In genomic region chr14:100846309-100846859, GRCh38 we compare ENCODE assay signal across 31 cellular contexts. TPM values are rescaled to one million over a fixed set of nuclear protein-coding genes. Genes with fewer than 3 reads are reported as not detected.
"Had no signal": no experiment of that assay in that cellular context is flagged by ENCODE, and none has a peak within 500 bp of the region (broad histone marks: within the 10 kb centered on the region; RNA-seq: fewer than 3 reads in every experiment).

No MANE protein-coding gene starts in this region.

- H3K4me3 ChIP-seq: cardiac muscle cell, esophagus muscularis mucosa, gastrocnemius medialis, neural progenitor cell, stomach, thyroid gland, upper lobe of left lung, vagina had no signal

- H3K27me3 ChIP-seq: cardiac muscle cell, esophagus muscularis mucosa, gastrocnemius medialis, neural progenitor cell, thyroid gland, upper lobe of left lung, vagina had no signal

- H3K4me1 Mint-ChIP-seq: activated naive CD4-positive, alpha-beta T cell treated with anti-CD3 and anti-CD28 coated beads, Interleukin-2, amount 50 U/mL, for 24 hours; activated T-helper 17 cell treated with anti-CD3 and anti-CD28 coated beads, Interleukin-2, amount 50 U/mL, for 72 hours; memory B cell; stimulated activated naive B cell treated with anti-CD40 and anti-IgM and Interleukin-4, amounts not matched to agents 10 μg/mL and 1 μg/mL and 100 μg/mL, for 72 hours had no signal

- H3K9me3 ChIP-seq: esophagus muscularis mucosa, gastrocnemius medialis, stomach, thyroid gland, upper lobe of left lung, vagina had no signal

- H3K27ac ChIP-seq: cardiac muscle cell, esophagus muscularis mucosa, gastrocnemius medialis, neural progenitor cell, stomach, thyroid gland, upper lobe of left lung, vagina had no signal

- H3K27ac Mint-ChIP-seq: activated CD4-positive, alpha-beta T cell treated with anti-CD3 and anti-CD28 coated beads, Interleukin-2, amount 10 ng/mL, durations not matched to agents 7 days and 5 days; activated CD8-positive, alpha-beta T cell treated with anti-CD3 and anti-CD28 coated beads for 36 hours; activated naive CD4-positive, alpha-beta T cell treated with anti-CD3 and anti-CD28 coated beads, Interleukin-2, amount 50 U/mL, for 24 hours; activated T-helper 17 cell treated with anti-CD3 and anti-CD28 coated beads, Interleukin-2, amount 50 U/mL, for 72 hours; brain; memory B cell; naive thymus-derived CD8-positive, alpha-beta T cell; neural progenitor cell; stimulated activated naive B cell treated with anti-CD40 and anti-IgM and Interleukin-4, amounts not matched to agents 10 μg/mL and 1 μg/mL and 100 μg/mL, for 72 hours had no signal

- H3K36me3 Mint-ChIP-seq: activated naive CD4-positive, alpha-beta T cell treated with anti-CD3 and anti-CD28 coated beads, Interleukin-2, amount 50 U/mL, for 24 hours; brain; memory B cell; naive thymus-derived CD8-positive, alpha-beta T cell; neural progenitor cell; stimulated activated naive B cell treated with anti-CD40 and anti-IgM and Interleukin-4, amounts not matched to agents 10 μg/mL and 1 μg/mL and 100 μg/mL, for 72 hours had no signal

- H3K27me3 Mint-ChIP-seq: activated CD4-positive, alpha-beta T cell treated with anti-CD3 and anti-CD28 coated beads, Interleukin-2, amount 10 ng/mL, durations not matched to agents 7 days and 5 days; activated CD8-positive, alpha-beta T cell treated with anti-CD3 and anti-CD28 coated beads for 36 hours; activated naive CD4-positive, alpha-beta T cell treated with anti-CD3 and anti-CD28 coated beads, Interleukin-2, amount 50 U/mL, for 24 hours; activated T-helper 17 cell treated with anti-CD3 and anti-CD28 coated beads, Interleukin-2, amount 50 U/mL, for 72 hours; brain; naive thymus-derived CD8-positive, alpha-beta T cell; stimulated activated naive B cell treated with anti-CD40 and anti-IgM and Interleukin-4, amounts not matched to agents 10 μg/mL and 1 μg/mL and 100 μg/mL, for 72 hours had no signal

- ATAC-seq: activated CD8-positive, alpha-beta T cell treated with anti-CD3 and anti-CD28 coated beads for 36 hours; activated T-cell treated with anti-CD3 and anti-CD28 coated beads, Interleukin-2, amount 50 U/mL, for 4 hours; activated T-helper 17 cell treated with anti-CD3 and anti-CD28 coated beads, Interleukin-2, amount 50 U/mL, for 72 hours; gastrocnemius medialis; naive thymus-derived CD8-positive, alpha-beta T cell; sciatic nerve; stimulated activated naive B cell treated with anti-CD40 and anti-IgM and Interleukin-4, amounts not matched to agents 10 μg/mL and 1 μg/mL and 100 μg/mL, for 72 hours had no signal

- DNase-seq: activated CD4-positive, alpha-beta T cell treated with anti-CD3 and anti-CD28 coated beads for 1 hour; activated CD4-positive, alpha-beta T cell treated with anti-CD3 and anti-CD28 coated beads, Interleukin-2, amount 10 ng/mL, durations not matched to agents 7 days and 5 days; activated CD8-positive, alpha-beta T cell treated with anti-CD3 and anti-CD28 coated beads for 36 hours; activated gamma-delta T cell treated with Interleukin-2 at 50 U/mL for 16 hours; activated T-cell treated with anti-CD3 and anti-CD28 coated beads, Interleukin-2, amount 50 U/mL, for 4 hours; anterior cingulate cortex; cerebellar nuclear complex; cortex of kidney; gastrocnemius medialis; glutamatergic neuron; islet precursor cell; naive thymus-derived CD8-positive, alpha-beta T cell; small intestine; stimulated activated CD4-positive, alpha-beta T cell treated with anti-CD3 and anti-CD28 coated beads, Interleukin-15, amount 100 ng/mL, for 24 hours; stimulated activated CD4-positive, alpha-beta T cell treated with anti-CD3 and anti-CD28 coated beads, Interleukin-2, amount 100 ng/mL, for 24 hours; stimulated activated naive B cell treated with anti-CD40 and anti-IgM and Interleukin-4, amounts not matched to agents 10 μg/mL and 1 μg/mL and 100 μg/mL, for 72 hours; stomach; T-helper 2 cell; thyroid gland; upper lobe of left lung had no signal

- H3K9me3 Mint-ChIP-seq: activated CD4-positive, alpha-beta T cell treated with anti-CD3 and anti-CD28 coated beads, Interleukin-2, amount 10 ng/mL, durations not matched to agents 7 days and 5 days; activated CD8-positive, alpha-beta T cell treated with anti-CD3 and anti-CD28 coated beads for 36 hours; activated naive CD4-positive, alpha-beta T cell treated with anti-CD3 and anti-CD28 coated beads, Interleukin-2, amount 50 U/mL, for 24 hours; activated T-cell treated with anti-CD3 and anti-CD28 coated beads, Interleukin-2, amount 50 U/mL, for 4 hours; activated T-helper 17 cell treated with anti-CD3 and anti-CD28 coated beads, Interleukin-2, amount 50 U/mL, for 72 hours; memory B cell; naive thymus-derived CD8-positive, alpha-beta T cell; stimulated activated naive B cell treated with anti-CD40 and anti-IgM and Interleukin-4, amounts not matched to agents 10 μg/mL and 1 μg/mL and 100 μg/mL, for 72 hours had no signal

- H3K4me1 ChIP-seq: gastrocnemius medialis, thyroid gland, upper lobe of left lung had no signal

- H2AFZ ChIP-seq: neural progenitor cell had no signal

- H3K9ac ChIP-seq: neural progenitor cell had no signal

- H3K4me3 Mint-ChIP-seq: activated CD4-positive, alpha-beta T cell treated with anti-CD3 and anti-CD28 coated beads, Interleukin-2, amount 10 ng/mL, durations not matched to agents 7 days and 5 days; activated CD8-positive, alpha-beta T cell treated with anti-CD3 and anti-CD28 coated beads for 36 hours; activated naive CD4-positive, alpha-beta T cell treated with anti-CD3 and anti-CD28 coated beads, Interleukin-2, amount 50 U/mL, for 24 hours; activated T-cell treated with anti-CD3 and anti-CD28 coated beads, Interleukin-2, amount 50 U/mL, for 4 hours; activated T-helper 17 cell treated with anti-CD3 and anti-CD28 coated beads, Interleukin-2, amount 50 U/mL, for 72 hours; brain; memory B cell; naive thymus-derived CD8-positive, alpha-beta T cell; neural progenitor cell; stimulated activated naive B cell treated with anti-CD40 and anti-IgM and Interleukin-4, amounts not matched to agents 10 μg/mL and 1 μg/mL and 100 μg/mL, for 72 hours had no signal

- H3K4me2 ChIP-seq: neural progenitor cell had no signal

- H3K36me3 ChIP-seq: cardiac muscle cell, esophagus muscularis mucosa, gastrocnemius medialis, neural progenitor cell, stomach, thyroid gland, upper lobe of left lung, vagina had no signal

RNA-seq across cellular contexts. Expression of gene MEG3, which starts 20.5 kb away (rescaled TPM):
- total RNA-seq: activated CD4-positive, alpha-beta T cell treated with anti-CD3 and anti-CD28 coated beads, Interleukin-2, amount 10 ng/mL, durations not matched to agents 7 days and 5 days; activated CD8-positive, alpha-beta T cell treated with anti-CD3 and anti-CD28 coated beads for 36 hours; activated T-helper 17 cell treated with anti-CD3 and anti-CD28 coated beads, Interleukin-2, amount 50 U/mL, for 72 hours; cardiac muscle cell; naive thymus-derived CD8-positive, alpha-beta T cell had no signal
- polyA plus RNA-seq: cardiac muscle cell; naive thymus-derived CD8-positive, alpha-beta T cell had no signal

RNA-seq across cellular contexts. Expression of gene RTL1, which starts 57.1 kb away (rescaled TPM):
- total RNA-seq: activated CD4-positive, alpha-beta T cell treated with anti-CD3 and anti-CD28 coated beads, Interleukin-2, amount 10 ng/mL, durations not matched to agents 7 days and 5 days; activated CD8-positive, alpha-beta T cell treated with anti-CD3 and anti-CD28 coated beads for 36 hours; activated T-cell treated with anti-CD3 and anti-CD28 coated beads, Interleukin-2, amount 50 U/mL, for 4 hours; activated T-helper 17 cell treated with anti-CD3 and anti-CD28 coated beads, Interleukin-2, amount 50 U/mL, for 72 hours; esophagus muscularis mucosa; gastrocnemius medialis; naive thymus-derived CD8-positive, alpha-beta T cell; omental fat pad; renal cortical epithelial cell; sciatic nerve; stomach; thyroid gland; upper lobe of left lung; vagina had no signal
- polyA plus RNA-seq: cardiac muscle cell; naive thymus-derived CD8-positive, alpha-beta T cell; small intestine; stomach had no signal
